1 cellular context compared by ENCODE assay signal in the genomic region with DNA sequence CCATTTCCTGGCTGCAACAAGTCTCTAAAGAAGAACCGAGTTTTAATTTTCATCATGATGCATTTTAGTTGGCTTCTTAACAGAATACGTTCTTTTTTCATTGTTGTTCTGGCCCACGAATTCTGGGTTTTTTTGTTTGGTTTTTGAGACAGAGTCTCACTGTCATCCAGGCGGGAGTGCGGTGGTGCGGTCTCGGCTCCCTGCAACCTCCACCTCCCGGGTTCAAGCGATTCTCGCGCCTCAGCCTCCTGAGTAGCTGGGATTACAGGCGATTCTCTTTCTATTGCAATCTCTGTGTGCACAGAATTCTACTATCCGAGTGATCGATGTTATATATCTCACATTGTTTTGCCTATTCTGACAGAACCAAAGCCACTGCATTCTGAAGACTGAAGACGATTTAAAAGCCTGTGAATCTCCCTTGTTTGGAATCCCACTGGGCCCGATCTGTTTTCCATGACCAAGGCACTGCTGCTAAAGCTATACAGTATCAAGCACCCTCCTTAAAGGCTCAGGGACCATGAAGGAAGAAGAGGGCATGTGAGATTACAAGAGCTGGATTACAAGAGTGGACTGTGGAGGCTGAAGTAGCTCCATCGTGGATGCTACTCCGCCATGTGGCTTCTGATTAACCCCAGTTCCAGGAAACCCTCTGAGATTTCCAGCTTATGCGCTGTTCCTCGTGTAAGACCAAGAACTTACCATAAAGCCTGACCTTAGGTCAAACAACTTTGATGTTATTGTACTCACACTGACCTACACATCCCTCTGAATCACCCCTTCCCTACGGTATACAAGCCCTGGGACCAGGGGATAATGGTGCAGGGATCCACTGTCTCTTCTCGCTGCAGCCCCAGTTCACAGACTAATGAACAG.
TF ChIP-seq lines count a peak whose summit lies in the region.

No MANE protein-coding gene starts in this region.

TF ChIP-seq in H1, 55 proteins besides CTCF, POLR2A, EP300 and RAD21:
- TF ChIP-seq SIX5 (IDR thresholded peaks at IDR 0.05; ENCODE audit: low read depth, low read length) (no peak), SIN3A (conservative IDR thresholded peaks at IDR 0.05 in 1 of 2, IDR thresholded peaks at IDR 0.05 in 1 of 2; ENCODE audit: low read depth in 1 of 2, low read length in 2 of 2) (no peak), ASH2L (IDR thresholded peaks at IDR 0.05; ENCODE audit: low read length) (no peak)
